In genomic region chr22:45656577-45656976, GRCh38 we compare ENCODE assay signal across 20 cellular contexts.
"Had no signal": no experiment of that assay in that cellular context is flagged by ENCODE, and none has a peak within 500 bp of the region (broad histone marks: within the 10 kb centered on the region; RNA-seq: fewer than 3 reads in every experiment).

No MANE protein-coding gene starts in this region.

- H3K27ac Mint-ChIP-seq: naive thymus-derived CD8-positive, alpha-beta T cell had no signal

- DNase-seq: dermis blood vessel endothelial cell; esophagus squamous epithelium; heart left ventricle; hippocampal formation; kidney glomerular epithelial cell; mammary epithelial cell; mucosa of descending colon; naive thymus-derived CD8-positive, alpha-beta T cell; posterior cingulate gyrus; small intestine; stimulated activated CD4-positive, alpha-beta T cell treated with anti-CD3 and anti-CD28 coated beads, Interleukin-12 subunit alpha, Interleukin-12 subunit beta, amount 100 ng/mL, for 4 hours; stimulated activated naive CD4-positive, alpha-beta T cell; stomach; substantia nigra; transverse colon had no signal

- H3K4me3 ChIP-seq: esophagus squamous epithelium, heart left ventricle, mucosa of descending colon, stomach, thoracic aorta, transverse colon had no signal

- FAIRE-seq: colon, frontal cortex, islet of Langerhans, small intestine had no signal

- H3K4me1 ChIP-seq: esophagus squamous epithelium, heart left ventricle, stomach, transverse colon had no signal

- H3K9me3 ChIP-seq: esophagus squamous epithelium, heart left ventricle, mucosa of descending colon, neutrophil, stomach, thoracic aorta, transverse colon had no signal

- H3K36me3 ChIP-seq: esophagus squamous epithelium, heart left ventricle, neutrophil, stomach, thoracic aorta, transverse colon had no signal

- H3K27ac ChIP-seq: esophagus squamous epithelium, heart left ventricle, neutrophil, stomach, thoracic aorta, transverse colon had no signal

- H3K4me3 Mint-ChIP-seq: naive thymus-derived CD8-positive, alpha-beta T cell had no signal

- ATAC-seq: heart left ventricle; mucosa of descending colon; naive thymus-derived CD8-positive, alpha-beta T cell had no signal
